ENCODE assay signal across 23 cellular contexts in the genomic region with DNA sequence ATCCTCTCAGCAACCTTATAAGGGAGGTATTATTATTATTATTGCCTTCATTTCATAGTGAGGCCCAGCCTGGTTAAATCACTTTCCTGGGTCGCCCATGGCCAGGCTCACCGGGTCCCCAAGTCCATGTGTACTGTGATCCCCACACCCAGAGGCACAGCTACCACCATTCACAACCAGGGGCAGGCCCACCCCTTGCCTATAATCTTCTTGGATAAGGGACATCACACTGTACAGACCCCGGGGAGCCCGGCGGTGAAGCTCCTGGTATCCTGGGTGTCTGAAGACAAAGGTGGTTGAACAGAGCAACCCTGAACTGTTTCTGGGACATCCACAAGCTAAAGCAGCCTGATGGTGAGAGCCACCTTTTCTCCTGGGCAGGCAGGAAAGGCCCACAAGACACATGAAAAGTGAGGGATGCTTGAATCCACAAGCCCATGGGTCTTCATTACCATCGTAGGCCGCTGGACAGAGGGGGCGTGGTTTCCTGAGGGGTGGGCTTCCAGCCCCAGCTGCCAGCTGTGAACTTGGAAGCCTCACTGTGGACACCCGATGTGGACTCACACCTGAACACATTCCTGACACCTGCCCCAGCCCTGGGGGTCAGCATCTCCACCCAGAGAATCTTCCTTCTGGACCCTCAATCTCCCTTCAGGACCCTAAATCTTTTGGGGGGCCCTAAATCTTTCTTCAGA.
"Had no signal": no experiment of that assay in that cellular context is flagged by ENCODE, and none has a peak within 500 bp of the region (broad histone marks: within the 10 kb centered on the region; RNA-seq: fewer than 3 reads in every experiment).

No MANE protein-coding gene starts in this region.

- H3K4me1 ChIP-seq: colonic mucosa had no signal

- H3K27me3 Mint-ChIP-seq: activated CD4-positive, alpha-beta T cell treated with anti-CD3 and anti-CD28 coated beads, Interleukin-2, amount 10 ng/mL, durations not matched to agents 24 days and 14 days had no signal

- ATAC-seq: activated CD4-positive, alpha-beta T cell treated with anti-CD3 and anti-CD28 coated beads for 36 hours; activated CD8-positive, alpha-beta memory T cell treated with anti-CD3 and anti-CD28 coated beads, Interleukin-2, amount 10 ng/mL, durations not matched to agents 7 days and 5 days; activated CD8-positive, alpha-beta T cell treated with anti-CD3 and anti-CD28 coated beads, Interleukin-2, amount 10 ng/mL, durations not matched to agents 7 days and 5 days had no signal

- DNase-seq: activated CD4-positive, alpha-beta memory T cell treated with anti-CD3 and anti-CD28 coated beads for 36 hours; activated CD4-positive, alpha-beta T cell treated with anti-CD3 and anti-CD28 coated beads for 36 hours; activated CD4-positive, alpha-beta T cell treated with anti-CD3 and anti-CD28 coated beads, Interleukin-2, amount 10 ng/mL, durations not matched to agents 24 days and 14 days; activated CD4-positive, CD25-positive, alpha-beta regulatory T cell; activated CD4-positive, CD25-positive, alpha-beta regulatory T cell treated with anti-CD3 and anti-CD28 coated beads, Interleukin-2, amount 50 U/mL, for 72 hours; activated CD8-positive, alpha-beta memory T cell treated with anti-CD3 and anti-CD28 coated beads, Interleukin-2, amount 10 ng/mL, durations not matched to agents 7 days and 5 days; activated CD8-positive, alpha-beta memory T cell treated with anti-CD3 and anti-CD28 coated beads, Interleukin-2, amount 50 U/mL, for 4 hours; activated CD8-positive, alpha-beta T cell treated with anti-CD3 and anti-CD28 coated beads, Interleukin-2, amount 10 ng/mL, durations not matched to agents 7 days and 5 days; activated gamma-delta T cell treated with Interleukin-2 at 50 U/mL for 16 hours; activated naive CD4-positive, alpha-beta T cell treated with anti-CD3 and anti-CD28 coated beads, Interleukin-2, amount 50 U/mL, for 16 hours; activated naive CD4-positive, alpha-beta T cell treated with Interleukin-2 at 50 U/mL for 16 hours; activated T-cell treated with anti-CD3 and anti-CD28 coated beads, Interleukin-2, amount 50 U/mL, for 1 hour; activated T-cell treated with anti-CD3 and anti-CD28 coated beads, Interleukin-2, amount 50 U/mL, for 48 hours; amniotic stem cell; brain microvascular endothelial cell; colonic mucosa; effector CD8-positive, alpha-beta T cell; foreskin fibroblast; T-helper 2 cell had no signal

- H3K27ac ChIP-seq: brain microvascular endothelial cell, colonic mucosa, epithelial cell of prostate had no signal

- H3K9me3 ChIP-seq: colonic mucosa had no signal

- H3K36me3 Mint-ChIP-seq: activated CD4-positive, alpha-beta memory T cell treated with anti-CD3 and anti-CD28 coated beads for 36 hours; activated CD8-positive, alpha-beta memory T cell treated with anti-CD3 and anti-CD28 coated beads, Interleukin-2, amount 10 ng/mL, durations not matched to agents 7 days and 5 days; activated naive CD8-positive, alpha-beta T cell had no signal

- H3K9me3 Mint-ChIP-seq: activated CD4-positive, alpha-beta memory T cell treated with anti-CD3 and anti-CD28 coated beads for 36 hours; activated CD4-positive, alpha-beta T cell treated with anti-CD3 and anti-CD28 coated beads, Interleukin-2, amount 10 ng/mL, durations not matched to agents 24 days and 14 days; activated T-helper 1 cell treated with anti-CD3 and anti-CD28 coated beads, Interleukin-12 subunit alpha, Interleukin-12 subunit beta, Interleukin-2, Interleukin-4 antibody, amounts not matched to agents 30 ng/mL and 10 ng/mL and 1 ng/mL, durations not matched to agents 14 hours and 24 hours and 36 hours; activated T-helper 2 cell treated with anti-CD3 and anti-CD28 coated beads, Interferon-gamma antibody, Interleukin-2, Interleukin-4, amounts not matched to agents 10 μg/mL and 5 μg/mL and 100 μg/mL, durations not matched to agents 14 hours and 24 hours and 36 hours had no signal

- H3K4me3 ChIP-seq: colonic mucosa had no signal

- H3K27me3 ChIP-seq: brain microvascular endothelial cell, colonic mucosa had no signal

- H3K36me3 ChIP-seq: brain microvascular endothelial cell, colonic mucosa had no signal

- H3K27ac Mint-ChIP-seq: activated CD4-positive, alpha-beta memory T cell treated with anti-CD3 and anti-CD28 coated beads for 36 hours; activated CD4-positive, alpha-beta T cell treated with anti-CD3 and anti-CD28 coated beads for 36 hours; activated CD4-positive, alpha-beta T cell treated with anti-CD3 and anti-CD28 coated beads, Interleukin-2, amount 10 ng/mL, durations not matched to agents 24 days and 14 days; activated CD8-positive, alpha-beta memory T cell treated with anti-CD3 and anti-CD28 coated beads, Interleukin-2, amount 10 ng/mL, durations not matched to agents 7 days and 5 days; activated CD8-positive, alpha-beta T cell treated with anti-CD3 and anti-CD28 coated beads, Interleukin-2, amount 10 ng/mL, durations not matched to agents 7 days and 5 days; activated naive CD8-positive, alpha-beta T cell; activated T-helper 1 cell treated with anti-CD3 and anti-CD28 coated beads, Interleukin-12 subunit alpha, Interleukin-12 subunit beta, Interleukin-2, Interleukin-4 antibody, amounts not matched to agents 30 ng/mL and 10 ng/mL and 1 ng/mL, durations not matched to agents 14 hours and 24 hours and 36 hours; activated T-helper 2 cell treated with anti-CD3 and anti-CD28 coated beads, Interferon-gamma antibody, Interleukin-2, Interleukin-4, amounts not matched to agents 10 μg/mL and 5 μg/mL and 100 μg/mL, durations not matched to agents 14 hours and 24 hours and 36 hours had no signal

- H3K4me1 Mint-ChIP-seq: activated CD4-positive, alpha-beta T cell treated with anti-CD3 and anti-CD28 coated beads for 36 hours; activated CD4-positive, alpha-beta T cell treated with anti-CD3 and anti-CD28 coated beads, Interleukin-2, amount 10 ng/mL, durations not matched to agents 24 days and 14 days; activated CD8-positive, alpha-beta memory T cell treated with anti-CD3 and anti-CD28 coated beads, Interleukin-2, amount 10 ng/mL, durations not matched to agents 7 days and 5 days had no signal

- H3K4me3 Mint-ChIP-seq: activated CD4-positive, alpha-beta memory T cell treated with anti-CD3 and anti-CD28 coated beads for 36 hours; activated CD4-positive, alpha-beta T cell treated with anti-CD3 and anti-CD28 coated beads for 36 hours; activated CD4-positive, alpha-beta T cell treated with anti-CD3 and anti-CD28 coated beads, Interleukin-2, amount 10 ng/mL, durations not matched to agents 24 days and 14 days; activated CD8-positive, alpha-beta memory T cell treated with anti-CD3 and anti-CD28 coated beads, Interleukin-2, amount 10 ng/mL, durations not matched to agents 7 days and 5 days; activated CD8-positive, alpha-beta T cell treated with anti-CD3 and anti-CD28 coated beads, Interleukin-2, amount 10 ng/mL, durations not matched to agents 7 days and 5 days; activated naive CD8-positive, alpha-beta T cell; activated T-helper 1 cell treated with anti-CD3 and anti-CD28 coated beads, Interleukin-12 subunit alpha, Interleukin-12 subunit beta, Interleukin-2, Interleukin-4 antibody, amounts not matched to agents 30 ng/mL and 10 ng/mL and 1 ng/mL, durations not matched to agents 14 hours and 24 hours and 36 hours had no signal
